ENCODE assay signal across 1 cellular context in genomic region chr1:169585184-169585583, GRCh38.
TF ChIP-seq lines count a peak whose summit lies in the region.

No MANE protein-coding gene starts in this region.

TF ChIP-seq in HepG2, 621 proteins besides CTCF, POLR2A, EP300 and RAD21 (continued from another document):
- TF ChIP-seq AHDC1 (CRISPR knock-in tag; IDR thresholded peaks at IDR 0.05; ENCODE audit: borderline replicate concordance) (no peak), RBFOX2 (IDR thresholded peaks at IDR 0.05; ENCODE audit: low read depth, low read length) (peak; percentile 61)
